19 cellular contexts compared by ENCODE assay signal in genomic region chr22:27546157-27546556, GRCh38.
DNase-seq lines count a peak whose midpoint lies in the region; ATAC-seq, FAIRE-seq and TF ChIP-seq lines count a peak whose summit lies in the region.
"Had no signal": no experiment of that assay in that cellular context is flagged by ENCODE, and none has a peak within 500 bp of the region (broad histone marks: within the 10 kb centered on the region; RNA-seq: fewer than 3 reads in every experiment).

No MANE protein-coding gene starts in this region.

- H3K9me3 Mint-ChIP-seq in nephron: no peaks in the 10 kb centered on the region
- H3K9me3 Mint-ChIP-seq: CD14-positive monocyte; CD8-positive, alpha-beta T cell had no signal

- 59% methylated on average over 9 of the region's 9 CpGs for WGBS in A549 (ENCODE audit: missing lambda C conversion rate)

- H3K4me3 ChIP-seq in A549 (no peak overlapping the region), NB4 (ENCODE audit: low read depth, low read length) (no peak overlapping the region)
- H3K4me3 ChIP-seq: HAP-1 had no signal

- TF ChIP-seq CTCF in A549 (IDR thresholded peaks at IDR 0.05): no peak
- TF ChIP-seq CTCF in NB4 (IDR thresholded peaks at IDR 0.05; ENCODE audit: low read depth, low read length): no peak
- no peak for TF ChIP-seq CTCF in nephron (IDR thresholded peaks at IDR 0.05; ENCODE audit: unreplicated experiment in 3 of 3)

- no peaks in the 10 kb centered on the region for H3K9me3 ChIP-seq in A549
- H3K9me3 ChIP-seq: HAP-1 had no signal

- H3K27ac ChIP-seq in A549: no peak overlapping the region

- no peak for TF ChIP-seq RAD21 in A549 (conservative IDR thresholded peaks at IDR 0.05 in 1 of 2, IDR thresholded peaks at IDR 0.05 in 1 of 2)

- peaks cover 54% of the 10 kb centered on the region for H3K4me1 Mint-ChIP-seq in nephron
- H3K4me1 Mint-ChIP-seq: CD14-positive monocyte had no signal

- no peaks in the 10 kb centered on the region for H3K4me1 ChIP-seq in A549

- POLR2A ChIA-PET in A549 (lab: Yijun Ruan, JAX): no interaction called here

- no peak for TF ChIP-seq EP300 in A549 (IDR thresholded peaks at IDR 0.05)

- H3K27me3 Mint-ChIP-seq in nephron (ENCODE audit: low read depth): peaks cover 26% of the 10 kb centered on the region

- DNase-seq in A549 (ENCODE audit: low read depth in 1 of 2, low spot score in 1 of 2) (no peak), HT1080 (ENCODE audit: low read depth) (peak; percentile 21), NB4 (ENCODE audit: low read depth) (peak; percentile 23), ACHN (no peak), medulla oblongata (ENCODE audit: extremely low spot score) (no peak), NK-92 (lab: John Stamatoyannopoulos, UW; ENCODE audit: unreplicated experiment) (no peak)
- DNase-seq: CD8-positive, alpha-beta T cell; COR-L47; DMS153; DMS79 treated with DMSO at 0.1 percent for 48 hours; EL had no signal

- no peaks in the 10 kb centered on the region for H3K36me3 Mint-ChIP-seq in nephron (ENCODE audit: low read depth)
- H3K36me3 Mint-ChIP-seq: CD14-positive monocyte; CD8-positive, alpha-beta T cell had no signal

- no peak for TF ChIP-seq POLR2A in A549 (IDR thresholded peaks at IDR 0.05; ENCODE audit: low read length)
- no peak for TF ChIP-seq POLR2A in NB4 (IDR thresholded peaks at IDR 0.05; ENCODE audit: extremely low read depth, insufficient read length)

- H3K27ac Mint-ChIP-seq in nephron: peak overlapping the region; percentile 83 to 92 (median 87)
- H3K27ac Mint-ChIP-seq: CD14-positive monocyte; CD8-positive, alpha-beta T cell had no signal

- H3K4me3 Mint-ChIP-seq in nephron: no peak overlapping the region
- H3K4me3 Mint-ChIP-seq: CD14-positive monocyte; CD8-positive, alpha-beta T cell had no signal

- in situ Hi-C loops in ACHN (cut with HindIII; ENCODE audit: low pct_ligation_motif_present, low pct_unique_long_range_greater_than_20kb, low sequenced_read_pairs): no loop called here

- no peak overlapping the region for H3K4me2 ChIP-seq in A549

- FAIRE-seq in A549 (lab: Jason Lieb, UNC): no peak
- FAIRE-seq: D721Med, G401.6, GM12891, H1 had no signal

- ATAC-seq in A549 (no peak), GM21529 (IDR thresholded peaks at IDR 0.05; ENCODE audit: unreplicated experiment) (no peak)
- ATAC-seq: CD8-positive, alpha-beta T cell had no signal

- CTCF ChIA-PET in A549 (lab: Yijun Ruan, JAX): no interaction called here

TF ChIP-seq in A549, 52 proteins besides CTCF, POLR2A, EP300 and RAD21:
- TF ChIP-seq HOXA7 (CRISPR knock-in tag; IDR thresholded peaks at IDR 0.05) (no peak), CHD2 (IDR thresholded peaks at IDR 0.05; ENCODE audit: low read length, partially characterized antibody) (peak; percentile 43), SREBF2 (IDR thresholded peaks at IDR 0.05) (no peak), CBX2 (IDR thresholded peaks at IDR 0.05; ENCODE audit: borderline replicate concordance, low read depth) (no peak), FOSB (CRISPR knock-in tag; IDR thresholded peaks at IDR 0.05) (no peak), NFE2L2 (conservative IDR thresholded peaks at IDR 0.05; ENCODE audit: low read length) (no peak), POLR2AphosphoS2 (conservative IDR thresholded peaks at IDR 0.05; ENCODE audit: low read length) (no peak), REST (IDR thresholded peaks at IDR 0.05) (peak; percentile 14; the same call in 1 of the 2 replicates), BHLHE40 (IDR thresholded peaks at IDR 0.05; ENCODE audit: low read depth, low read length) (no peak), BCL3 (IDR thresholded peaks at IDR 0.05) (no peak), CHD4 (IDR thresholded peaks at IDR 0.05; ENCODE audit: borderline replicate concordance) (no peak)
TF ChIP-seq in A549: peak in this region for 2.

Comparison
In these comparisons a context has a peak if more than half of its experiments do, and no peak if none do; other contexts are left out.
1. DNase-seq: peak in HT1080 (single experiment) and NB4 (single experiment); none in A549 (0 of 2), ACHN (single experiment), medulla oblongata (single experiment) and NK-92 (single experiment).